ENCODE assay signal across 20 cellular contexts in genomic region chr12:57263096-57263495, GRCh38. TPM values are rescaled to one million over a fixed set of nuclear protein-coding genes. Genes with fewer than 3 reads are reported as not detected.
"Had no signal": no experiment of that assay in that cellular context is flagged by ENCODE, and none has a peak within 500 bp of the region (broad histone marks: within the 10 kb centered on the region; RNA-seq: fewer than 3 reads in every experiment).

No MANE protein-coding gene starts in this region.

- H3K9me3 ChIP-seq: sigmoid colon, spleen, testis, uterus had no signal

- H3K27me3 ChIP-seq: cardiac muscle cell, hepatocyte, sigmoid colon, spleen, testis, uterus had no signal

- ATAC-seq: activated CD4-positive, alpha-beta T cell treated with anti-CD3 and anti-CD28 coated beads for 36 hours had no signal

- H3K4me1 ChIP-seq: uterus had no signal

- H3K4me3 ChIP-seq: cardiac muscle cell, hepatocyte, sigmoid colon, spleen, testis, uterus had no signal

- H3K27ac ChIP-seq: cardiac muscle cell, hepatocyte, uterus had no signal

- H2AFZ ChIP-seq: hepatocyte had no signal

- DNase-seq: activated B cell treated with CpG ODN at 0.5 μM for 24 hours; activated CD4-positive, alpha-beta memory T cell treated with anti-CD3 and anti-CD28 coated beads for 36 hours; activated CD4-positive, alpha-beta T cell treated with anti-CD3 and anti-CD28 coated beads for 36 hours; activated CD8-positive, alpha-beta memory T cell treated with anti-CD3 and anti-CD28 coated beads, Interleukin-2, amount 10 ng/mL, durations not matched to agents 7 days and 5 days; activated effector memory CD4-positive, alpha-beta T cell treated with anti-CD3 and anti-CD28 coated beads, Interleukin-2, amount 50 U/mL, for 16 hours; activated naive CD4-positive, alpha-beta T cell treated with anti-CD3 and anti-CD28 coated beads, Interleukin-2, amount 50 U/mL, for 16 hours; activated T-cell treated with anti-CD3 and anti-CD28 coated beads for 4 hours; cortex of kidney; kidney glomerular epithelial cell; sigmoid colon; spleen; stimulated activated CD4-positive, alpha-beta T cell treated with anti-CD3 and anti-CD28 coated beads, Interleukin-4, amount 100 ng/mL, for 1 hour; T1000; testis; uterus had no signal

- H3K4me2 ChIP-seq: hepatocyte had no signal

- H3K79me2 ChIP-seq: hepatocyte had no signal

- H3K36me3 ChIP-seq: uterus had no signal

RNA-seq across cellular contexts. Expression of gene STAC3, which starts 12.1 kb away (rescaled TPM):
- total RNA-seq: epithelial cell of proximal tubule had no signal
- polyA plus RNA-seq: immature natural killer cell had no signal

RNA-seq across cellular contexts. Expression of gene NXPH4, which starts 46.5 kb away (rescaled TPM):
- total RNA-seq: epithelial cell of proximal tubule, liver, sigmoid colon had no signal
- polyA plus RNA-seq: immature natural killer cell had no signal
